In genomic region chr19:45653634-45654033, GRCh38 we compare ENCODE assay signal across 27 cellular contexts. TPM values are rescaled to one million over a fixed set of nuclear protein-coding genes. Genes with fewer than 3 reads are reported as not detected.
DNase-seq lines count a peak whose midpoint lies in the region; ATAC-seq and TF ChIP-seq lines count a peak whose summit lies in the region.
"Had no signal": no experiment of that assay in that cellular context is flagged by ENCODE, and none has a peak within 500 bp of the region (broad histone marks: within the 10 kb centered on the region; RNA-seq: fewer than 3 reads in every experiment).

No MANE protein-coding gene starts in this region.

- intact Hi-C loops in MCF 10A (cut with micrococcal nuclease), result no loop called here

- no peaks in the 10 kb centered on the region for H3K9me3 Mint-ChIP-seq in neural crest cell
- no peaks in the 10 kb centered on the region for H3K9me3 Mint-ChIP-seq in activated T-cell treated with anti-CD3 and anti-CD28 coated beads, Interleukin-2, amount 50 U/mL, for 72 hours
- no peaks in the 10 kb centered on the region for H3K9me3 Mint-ChIP-seq in MCF 10A (ENCODE audit: unreplicated experiment)
- no peaks in the 10 kb centered on the region for H3K9me3 Mint-ChIP-seq in progenitor cell of endocrine pancreas (ENCODE audit: low read depth)
- H3K9me3 Mint-ChIP-seq: CD8-positive, alpha-beta memory T cell; T-cell; WTC11 had no signal

- no peaks in the 10 kb centered on the region for H3K36me3 Mint-ChIP-seq in neural crest cell (ENCODE audit: low read depth)
- no peaks in the 10 kb centered on the region for H3K36me3 Mint-ChIP-seq in activated T-cell treated with anti-CD3 and anti-CD28 coated beads, Interleukin-2, amount 50 U/mL, for 72 hours (ENCODE audit: insufficient read depth in 2 of 2)
- no peaks in the 10 kb centered on the region for H3K36me3 Mint-ChIP-seq in MCF 10A (ENCODE audit: insufficient read depth, unreplicated experiment)
- no peaks in the 10 kb centered on the region for H3K36me3 Mint-ChIP-seq in progenitor cell of endocrine pancreas (ENCODE audit: insufficient read depth)
- H3K36me3 Mint-ChIP-seq: CD8-positive, alpha-beta memory T cell; T-cell; WTC11 had no signal

- H3K4me3 Mint-ChIP-seq in neural crest cell (no peak overlapping the region), MCF 10A (ENCODE audit: unreplicated experiment) (no peak overlapping the region), progenitor cell of endocrine pancreas (ENCODE audit: low read depth) (no peak overlapping the region)
- no peak overlapping the region for H3K4me3 Mint-ChIP-seq in activated T-cell treated with anti-CD3 and anti-CD28 coated beads, Interleukin-2, amount 50 U/mL, for 72 hours
- H3K4me3 Mint-ChIP-seq: T-cell, WTC11 had no signal

- H3K4me1 Mint-ChIP-seq in neural crest cell (peaks cover 2% of the 10 kb centered on the region), MCF 10A (ENCODE audit: insufficient read depth, unreplicated experiment) (no peaks in the 10 kb centered on the region), progenitor cell of endocrine pancreas (ENCODE audit: low read depth) (peaks cover 3% of the 10 kb centered on the region)
- peaks cover 4% of the 10 kb centered on the region for H3K4me1 Mint-ChIP-seq in activated T-cell treated with anti-CD3 and anti-CD28 coated beads, Interleukin-2, amount 50 U/mL, for 72 hours (ENCODE audit: low read depth)
- H3K4me1 Mint-ChIP-seq: CD8-positive, alpha-beta memory T cell; T-cell; WTC11 had no signal

- TF ChIP-seq CTCF in neural crest cell (conservative IDR thresholded peaks at IDR 0.05) (no peak), MCF 10A (IDR thresholded peaks at IDR 0.05; ENCODE audit: unreplicated experiment) (no peak), progenitor cell of endocrine pancreas (IDR thresholded peaks at IDR 0.05; ENCODE audit: unreplicated experiment) (no peak)

- H3K27me3 Mint-ChIP-seq in neural crest cell (ENCODE audit: low read depth) (no peaks in the 10 kb centered on the region), MCF 10A (ENCODE audit: insufficient read depth, unreplicated experiment) (peaks cover 5% of the 10 kb centered on the region), progenitor cell of endocrine pancreas (no peaks in the 10 kb centered on the region)
- H3K27me3 Mint-ChIP-seq in activated T-cell treated with anti-CD3 and anti-CD28 coated beads, Interleukin-2, amount 50 U/mL, for 72 hours (ENCODE audit: low read depth), result no peaks in the 10 kb centered on the region
- H3K27me3 Mint-ChIP-seq: T-cell had no signal

- ATAC-seq in activated T-cell treated with anti-CD3 and anti-CD28 coated beads, Interleukin-2, amount 50 U/mL, for 72 hours (replicated peaks in 1 of 2), result no peak
- ATAC-seq in GM18502 (IDR thresholded peaks at IDR 0.05; ENCODE audit: poor library complexity, unreplicated experiment), result no peak
- ATAC-seq: T-cell, WTC11 had no signal

- DNase-seq in D341Med (ENCODE audit: low spot score), result peak; percentile 85
- DNase-seq in NCI-H1694 treated with DMSO at 0.1 percent for 48 hours (lab: John Stamatoyannopoulos, UW), result peak; percentile 86
- DNase-seq in amniotic epithelial cell (ENCODE audit: low read depth), result peak; percentile 80
- no peak for DNase-seq in neural crest cell (ENCODE audit: low read depth, low spot score)
- DNase-seq in activated T-cell treated with anti-CD3 and anti-CD28 coated beads, Interleukin-2, amount 50 U/mL, for 72 hours, result no peak
- DNase-seq in MCF 10A (ENCODE audit: unreplicated experiment), result no peak
- no peak for DNase-seq in progenitor cell of endocrine pancreas (ENCODE audit: low spot score, unreplicated experiment)
- DNase-seq: activated CD4-positive, alpha-beta T cell treated with anti-CD3 and anti-CD28 coated beads, Interleukin-2, amount 50 U/mL, for 1 hour; activated gamma-delta T cell; activated T-cell treated with anti-CD3 and anti-CD28 coated beads, Interleukin-2, amount 50 U/mL, for 1 hour; CD8-positive, alpha-beta memory T cell; DMS53; effector CD4-positive, alpha-beta T cell; IMR-90; islet precursor cell; left ventricle myocardium inferior; NCI-H1092; NCI-H2029; RPMI8226; sigmoid colon; stimulated activated CD4-positive, alpha-beta T cell treated with anti-CD3 and anti-CD28 coated beads, Interleukin-4, amount 100 ng/mL, for 24 hours; T-cell had no signal

- H3K27ac Mint-ChIP-seq in neural crest cell (ENCODE audit: unreplicated experiment) (peak overlapping the region; percentile 50), MCF 10A (ENCODE audit: low read depth, unreplicated experiment) (no peak overlapping the region), progenitor cell of endocrine pancreas (no peak overlapping the region)
- H3K27ac Mint-ChIP-seq in activated T-cell treated with anti-CD3 and anti-CD28 coated beads, Interleukin-2, amount 50 U/mL, for 72 hours, result no peak overlapping the region
- H3K27ac Mint-ChIP-seq: CD8-positive, alpha-beta memory T cell; T-cell; WTC11 had no signal

- no TSS peak for BruUV-seq in MCF 10A (replicated peaks; lab: Mats Ljungman, UMichigan)

- CTCF ChIA-PET in MCF 10A (lab: Yijun Ruan, JAX), result interaction anchor here (0.9 to 1.0 kb wide), 2 partner anchors 27 to 168 kb away, joined by 3 to 5 read pairs; no protein-coding TSS in a partner anchor

- POLR2A ChIA-PET in MCF 10A (lab: Yijun Ruan, JAX), result no interaction called here

RNA-seq across cellular contexts. Expression of gene GIPR, which starts 14.4 kb away (rescaled TPM):
- 0.96 and 1.0 TPM in 2 replicates for total RNA-seq in neural crest cell
- 10 to 100 TPM in 1 of 2 donors, 1 to 10 TPM in 1; 5.9 to 11.0 TPM for total RNA-seq in activated T-cell treated with anti-CD3 and anti-CD28 coated beads, Interleukin-2, amount 50 U/mL, for 72 hours
- not detected in 2 replicates for total RNA-seq in MCF 10A (2022)
- total RNA-seq in progenitor cell of endocrine pancreas, result 26.4 and 27.2 TPM in 2 replicates
- total RNA-seq: sigmoid colon had no signal

RNA-seq across cellular contexts. Expression of gene EML2, which starts 14.4 kb away (rescaled TPM):
- 15.0 and 20.2 TPM in 2 replicates for total RNA-seq in neural crest cell
- total RNA-seq in activated T-cell treated with anti-CD3 and anti-CD28 coated beads, Interleukin-2, amount 50 U/mL, for 72 hours, result 100 to 1,000 TPM; 149 to 190 TPM
- 110 and 137 TPM in 2 replicates for total RNA-seq in MCF 10A (2022)
- 28.6 and 29.8 TPM in 2 replicates for total RNA-seq in progenitor cell of endocrine pancreas

RNA-seq across cellular contexts. Expression of gene SNRPD2, which starts 38.1 kb away (rescaled TPM):
- total RNA-seq in neural crest cell, result 635 and 666 TPM in 2 replicates
- 100 to 1,000 TPM; 449 to 481 TPM for total RNA-seq in activated T-cell treated with anti-CD3 and anti-CD28 coated beads, Interleukin-2, amount 50 U/mL, for 72 hours
- total RNA-seq in MCF 10A (2022), result 406 and 472 TPM in 2 replicates
- 401 and 414 TPM in 2 replicates for total RNA-seq in progenitor cell of endocrine pancreas

RNA-seq across cellular contexts. Expression of gene QPCTL, which starts 38.8 kb away (rescaled TPM):
- total RNA-seq in neural crest cell (11.4 and 11.8 TPM in 2 replicates), MCF 10A (2022) (14.9 and 17.3 TPM in 2 replicates), progenitor cell of endocrine pancreas (9.0 and 10.8 TPM in 2 replicates)
- 10 to 100 TPM; 20.8 to 29.8 TPM for total RNA-seq in activated T-cell treated with anti-CD3 and anti-CD28 coated beads, Interleukin-2, amount 50 U/mL, for 72 hours

RNA-seq across cellular contexts. Expression of gene GPR4, which starts 51.6 kb away (rescaled TPM):
- not detected in 2 replicates for total RNA-seq in neural crest cell
- total RNA-seq in activated T-cell treated with anti-CD3 and anti-CD28 coated beads, Interleukin-2, amount 50 U/mL, for 72 hours, result under 1 TPM in 1 of 2 donors, not detected in 1; 0.07 TPM
- total RNA-seq in MCF 10A (2022), result not detected in 2 replicates
- not detected in 2 replicates for total RNA-seq in progenitor cell of endocrine pancreas
- total RNA-seq: cardiac muscle cell; CD8-positive, alpha-beta memory T cell; IMR-90; myocyte; SJSA1 had no signal

Comparison
In these comparisons a context has a peak if more than half of its experiments do, and no peak if none do; other contexts are left out.
1. DNase-seq: peak in D341Med (single experiment), NCI-H1694 treated with DMSO at 0.1 percent for 48 hours (single experiment) and amniotic epithelial cell (single experiment); none in neural crest cell (single experiment), activated T-cell treated with anti-CD3 and anti-CD28 coated beads, Interleukin-2, amount 50 U/mL, for 72 hours (0 of 2), MCF 10A (single experiment) and progenitor cell of endocrine pancreas (single experiment).